22 cellular contexts compared by ENCODE assay signal in genomic region chr5:138972230-138972629, GRCh38.
DNase-seq lines count a peak whose midpoint lies in the region; ATAC-seq and TF ChIP-seq lines count a peak whose summit lies in the region.
"Had no signal": no experiment of that assay in that cellular context is flagged by ENCODE, and none has a peak within 500 bp of the region (broad histone marks: within the 10 kb centered on the region; RNA-seq: fewer than 3 reads in every experiment).

No MANE protein-coding gene starts in this region.

- WGBS in SK-N-SH (ENCODE audit: low lambda C conversion rate) = 88% methylated on average over 1 of the region's 1 CpG

- CTCF ChIA-PET in SK-N-SH (lab: Yijun Ruan, JAX) = interaction anchor here (0.5 to 1.6 kb wide), 3 partner anchors 183 to 377 kb away, joined by 3 to 4 read pairs (median 3); no protein-coding TSS in a partner anchor

- no peak for ATAC-seq in HG03378 (IDR thresholded peaks at IDR 0.05; ENCODE audit: unreplicated experiment)
- ATAC-seq: K562; naive thymus-derived CD4-positive, alpha-beta T cell had no signal

- H3K27me3 ChIP-seq in ascending aorta = no peaks in the 10 kb centered on the region
- H3K27me3 ChIP-seq in SK-N-SH (ENCODE audit: insufficient read depth) = no peaks in the 10 kb centered on the region
- H3K27me3 ChIP-seq: stomach, upper lobe of left lung had no signal

- DNase-seq in DMS 273 (lab: John Stamatoyannopoulos, UW; ENCODE audit: unreplicated experiment) (peak; percentile 77), ascending aorta (ENCODE audit: low spot score in 2 of 2) (no peak), foreskin fibroblast (peak; percentile 33 to 70), myocyte (ENCODE audit: low read depth) (peak; percentile 76), NCI-H345 treated with DMSO at 0.1 percent for 48 hours (lab: John Stamatoyannopoulos, UW; ENCODE audit: unreplicated experiment) (no peak), SK-N-SH (no peak)
- no peak for DNase-seq in stimulated activated naive CD4-positive, alpha-beta T cell treated with Interleukin-2 at 50 U/mL for 16 hours (lab: John Stamatoyannopoulos, UW)
- DNase-seq: ACHN; activated naive CD4-positive, alpha-beta T cell; activated T-cell treated with anti-CD3 and anti-CD28 coated beads, Interleukin-2, amount 50 U/mL, for 1 hour; amniotic stem cell; central memory CD4-positive, alpha-beta T cell; MM.1S; naive thymus-derived CD4-positive, alpha-beta T cell; NCI-H1417 treated with DMSO at 0.1 percent for 48 hours; stimulated activated CD4-positive, alpha-beta T cell treated with anti-CD3 and anti-CD28 coated beads, Interleukin-12 subunit alpha, Interleukin-12 subunit beta, amount 100 ng/mL, for 4 hours; stimulated activated CD4-positive, alpha-beta T cell treated with anti-CD3 and anti-CD28 coated beads, Interleukin-4, amount 100 ng/mL, for 4 hours; stomach; upper lobe of left lung had no signal

- H3K4me3 ChIP-seq in ascending aorta = no peak overlapping the region
- no peak overlapping the region for H3K4me3 ChIP-seq in foreskin fibroblast (ENCODE audit: low read depth in 1 of 2, low read length in 2 of 2)
- H3K4me3 ChIP-seq in SK-N-SH (ENCODE audit: low read depth in 2 of 2, low read length in 1 of 2) = no peak overlapping the region
- H3K4me3 ChIP-seq: HAP-1, K562, stomach, upper lobe of left lung had no signal

- intact Hi-C loops in ascending aorta (cut with DNase I) = loop anchor here (5.0 kb wide), 1 partner anchor 55 kb away; no protein-coding TSS in a partner anchor

- H3K9me3 ChIP-seq in ascending aorta (no peaks in the 10 kb centered on the region), SK-N-SH (no peaks in the 10 kb centered on the region)
- H3K9me3 ChIP-seq: HAP-1, stomach, upper lobe of left lung had no signal

- TF ChIP-seq RAD21 in SK-N-SH (IDR thresholded peaks at IDR 0.05; ENCODE audit: low read length) = no peak

- no peaks in the 10 kb centered on the region for H3K9me2 ChIP-seq in SK-N-SH

- H2AFZ ChIP-seq in SK-N-SH (ENCODE audit: low read depth) = no peak overlapping the region

- no peaks in the 10 kb centered on the region for H3F3A ChIP-seq in SK-N-SH (replicated peaks; ENCODE audit: insufficient read depth)

- no peaks in the 10 kb centered on the region for H3K79me2 ChIP-seq in SK-N-SH (ENCODE audit: insufficient read depth)

- H3K4me1 ChIP-seq in ascending aorta (peaks cover 11 to 37% of the 10 kb centered on the region in 2 donors), SK-N-SH (ENCODE audit: control insufficient read depth in 1 of 2, insufficient read depth in 2 of 2, low read depth in 1 of 2, low read length in 1 of 2) (peaks cover 0 to 68% of the 10 kb centered on the region in 2 experiments; a peak in 3 of 4 replicates)

- POLR2A ChIA-PET in SK-N-SH (lab: Yijun Ruan, JAX) = interaction anchor here (0.5 to 1.2 kb wide), 3 partner anchors 17 to 163 kb away, joined by 3 to 5 read pairs (median 3); no protein-coding TSS in a partner anchor

- H3K36me3 ChIP-seq in ascending aorta = no peaks in the 10 kb centered on the region
- H3K36me3 ChIP-seq in SK-N-SH (replicated peaks in 1 of 2; ENCODE audit: control insufficient read depth in 1 of 2, insufficient read depth in 2 of 2, low read length in 1 of 2) = no peaks in the 10 kb centered on the region
- H3K36me3 ChIP-seq: HAP-1, stomach, upper lobe of left lung had no signal

- H4K20me1 ChIP-seq in SK-N-SH (ENCODE audit: insufficient read depth) = no peaks in the 10 kb centered on the region

- H3K4me2 ChIP-seq in SK-N-SH = no peak overlapping the region

- no peak for TF ChIP-seq EP300 in SK-N-SH (IDR thresholded peaks at IDR 0.05; ENCODE audit: borderline replicate concordance in 1 of 2, low read depth in 1 of 2, low read length in 1 of 2)

- H3K27ac ChIP-seq in ascending aorta = peak overlapping the region; percentile 82 to 88
- peak overlapping the region in 1 of 2 experiments; percentile 16; a peak in 1 of 4 replicates for H3K27ac ChIP-seq in SK-N-SH (ENCODE audit: low read depth in 2 of 2, low read length in 1 of 2)
- H3K27ac ChIP-seq: stomach, upper lobe of left lung had no signal

- no peak for TF ChIP-seq CTCF in ascending aorta (IDR thresholded peaks at IDR 0.05)
- TF ChIP-seq CTCF in foreskin fibroblast (IDR thresholded peaks at IDR 0.05; ENCODE audit: low read depth, low read length) = no peak
- TF ChIP-seq CTCF in SK-N-SH (IDR thresholded peaks at IDR 0.05) = no peak

- no peak overlapping the region for H3K9ac ChIP-seq in SK-N-SH

TF ChIP-seq in SK-N-SH, 30 proteins besides CTCF, POLR2A, EP300 and RAD21:
- TF ChIP-seq, protein P1, sequence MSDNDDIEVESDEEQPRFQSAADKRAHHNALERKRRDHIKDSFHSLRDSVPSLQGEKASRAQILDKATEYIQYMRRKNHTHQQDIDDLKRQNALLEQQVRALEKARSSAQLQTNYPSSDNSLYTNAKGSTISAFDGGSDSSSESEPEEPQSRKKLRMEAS (IDR thresholded peaks at IDR 0.05; ENCODE audit: low read depth) = no peak
- TF ChIP-seq, protein P2, sequence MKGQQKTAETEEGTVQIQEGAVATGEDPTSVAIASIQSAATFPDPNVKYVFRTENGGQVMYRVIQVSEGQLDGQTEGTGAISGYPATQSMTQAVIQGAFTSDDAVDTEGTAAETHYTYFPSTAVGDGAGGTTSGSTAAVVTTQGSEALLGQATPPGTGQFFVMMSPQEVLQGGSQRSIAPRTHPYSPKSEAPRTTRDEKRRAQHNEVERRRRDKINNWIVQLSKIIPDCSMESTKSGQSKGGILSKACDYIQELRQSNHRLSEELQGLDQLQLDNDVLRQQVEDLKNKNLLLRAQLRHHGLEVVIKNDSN (IDR thresholded peaks at IDR 0.05; ENCODE audit: borderline replicate concordance, low read depth) = no peak
- TF ChIP-seq SIN3A (IDR thresholded peaks at IDR 0.05; ENCODE audit: borderline replicate concordance, low read depth, low read length) = no peak
- TF ChIP-seq, protein P3, sequence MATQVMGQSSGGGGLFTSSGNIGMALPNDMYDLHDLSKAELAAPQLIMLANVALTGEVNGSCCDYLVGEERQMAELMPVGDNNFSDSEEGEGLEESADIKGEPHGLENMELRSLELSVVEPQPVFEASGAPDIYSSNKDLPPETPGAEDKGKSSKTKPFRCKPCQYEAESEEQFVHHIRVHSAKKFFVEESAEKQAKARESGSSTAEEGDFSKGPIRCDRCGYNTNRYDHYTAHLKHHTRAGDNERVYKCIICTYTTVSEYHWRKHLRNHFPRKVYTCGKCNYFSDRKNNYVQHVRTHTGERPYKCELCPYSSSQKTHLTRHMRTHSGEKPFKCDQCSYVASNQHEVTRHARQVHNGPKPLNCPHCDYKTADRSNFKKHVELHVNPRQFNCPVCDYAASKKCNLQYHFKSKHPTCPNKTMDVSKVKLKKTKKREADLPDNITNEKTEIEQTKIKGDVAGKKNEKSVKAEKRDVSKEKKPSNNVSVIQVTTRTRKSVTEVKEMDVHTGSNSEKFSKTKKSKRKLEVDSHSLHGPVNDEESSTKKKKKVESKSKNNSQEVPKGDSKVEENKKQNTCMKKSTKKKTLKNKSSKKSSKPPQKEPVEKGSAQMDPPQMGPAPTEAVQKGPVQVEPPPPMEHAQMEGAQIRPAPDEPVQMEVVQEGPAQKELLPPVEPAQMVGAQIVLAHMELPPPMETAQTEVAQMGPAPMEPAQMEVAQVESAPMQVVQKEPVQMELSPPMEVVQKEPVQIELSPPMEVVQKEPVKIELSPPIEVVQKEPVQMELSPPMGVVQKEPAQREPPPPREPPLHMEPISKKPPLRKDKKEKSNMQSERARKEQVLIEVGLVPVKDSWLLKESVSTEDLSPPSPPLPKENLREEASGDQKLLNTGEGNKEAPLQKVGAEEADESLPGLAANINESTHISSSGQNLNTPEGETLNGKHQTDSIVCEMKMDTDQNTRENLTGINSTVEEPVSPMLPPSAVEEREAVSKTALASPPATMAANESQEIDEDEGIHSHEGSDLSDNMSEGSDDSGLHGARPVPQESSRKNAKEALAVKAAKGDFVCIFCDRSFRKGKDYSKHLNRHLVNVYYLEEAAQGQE (IDR thresholded peaks at IDR 0.05; ENCODE audit: low read depth, low read length) = no peak
- TF ChIP-seq FOSL2 (IDR thresholded peaks at IDR 0.05; ENCODE audit: borderline replicate concordance, low read depth) = no peak
- no peak for TF ChIP-seq FOXM1 (IDR thresholded peaks at IDR 0.05; ENCODE audit: low read depth)
- TF ChIP-seq GABPA (IDR thresholded peaks at IDR 0.05; ENCODE audit: low read depth) = no peak
- TF ChIP-seq RFX5 (IDR thresholded peaks at IDR 0.05; ENCODE audit: low read length) = no peak
- TF ChIP-seq TCF12 (IDR thresholded peaks at IDR 0.05) = no peak
- no peak for TF ChIP-seq YY1 (IDR thresholded peaks at IDR 0.05; ENCODE audit: low read depth)
- TF ChIP-seq USF2 (IDR thresholded peaks at IDR 0.05; ENCODE audit: borderline replicate concordance, low read depth, low read length) = no peak
- TF ChIP-seq SMC3 (IDR thresholded peaks at IDR 0.05; ENCODE audit: low read depth, low read length) = no peak
- TF ChIP-seq RXRA (IDR thresholded peaks at IDR 0.05; ENCODE audit: borderline replicate concordance, low read depth) = no peak
- TF ChIP-seq GATA2 (CRISPR knock-in tag; IDR thresholded peaks at IDR 0.05) = no peak
- no peak for TF ChIP-seq JUND (IDR thresholded peaks at IDR 0.05)
- TF ChIP-seq TAF1 (IDR thresholded peaks at IDR 0.05; ENCODE audit: borderline replicate concordance, low read depth, low read length) = no peak
- no peak for TF ChIP-seq ELF1 (IDR thresholded peaks at IDR 0.05)
- no peak for TF ChIP-seq MEF2A (IDR thresholded peaks at IDR 0.05; ENCODE audit: borderline replicate concordance, low read depth)
- no peak for TF ChIP-seq RCOR1 (IDR thresholded peaks at IDR 0.05; ENCODE audit: low read length)
- no peak for TF ChIP-seq CHD2 (IDR thresholded peaks at IDR 0.05; ENCODE audit: low read length, partially characterized antibody)

Comparison
In these comparisons a context has a peak if more than half of its experiments do, and no peak if none do; other contexts are left out.
1. DNase-seq: peak in DMS 273 (single experiment), foreskin fibroblast (2 of 2) and myocyte (single experiment); none in ascending aorta (0 of 2), NCI-H345 treated with DMSO at 0.1 percent for 48 hours (single experiment), stimulated activated naive CD4-positive, alpha-beta T cell treated with Interleukin-2 at 50 U/mL for 16 hours (single experiment) and SK-N-SH (single experiment).